In the genomic region with DNA sequence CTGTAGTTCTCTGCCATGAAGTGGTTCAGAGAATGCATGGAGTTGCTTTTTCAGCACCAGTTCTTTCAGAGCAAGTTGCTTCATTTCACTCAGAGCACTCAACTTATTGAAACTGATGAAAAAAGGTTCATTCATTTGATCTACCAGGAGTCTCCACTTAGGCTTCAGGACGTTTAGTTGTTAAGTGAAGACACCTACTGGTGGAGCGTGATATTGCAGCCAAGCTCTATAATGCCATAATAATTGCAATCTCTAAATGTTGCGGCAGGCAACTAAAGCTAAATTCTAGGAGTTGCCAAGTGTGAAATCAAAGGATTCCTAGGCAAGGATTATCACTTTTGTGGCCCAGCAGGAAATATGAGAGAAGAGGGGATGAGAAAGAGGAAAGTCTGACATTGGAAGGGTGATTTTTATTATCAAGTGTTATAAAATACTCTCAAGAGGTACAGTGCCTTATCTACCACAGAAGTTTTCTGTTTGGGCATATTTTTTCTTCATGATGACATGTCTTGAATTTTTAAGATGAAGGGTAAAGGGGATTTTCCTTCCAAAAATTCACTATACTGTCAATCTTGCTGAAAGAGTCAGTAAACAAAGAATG, we compare ENCODE assay signal across 9 cellular contexts.
A peak's percentile ranks its signal among the peaks of the same experiment; 100 is the strongest.
DNase-seq lines count a peak whose midpoint lies in the region; ATAC-seq, FAIRE-seq and TF ChIP-seq lines count a peak whose summit lies in the region.
"Had no signal": no experiment of that assay in that cellular context is flagged by ENCODE, and none has a peak within 500 bp of the region (broad histone marks: within the 10 kb centered on the region; RNA-seq: fewer than 3 reads in every experiment).

No MANE protein-coding gene starts in this region.

- TF ChIP-seq EP300 in stomach (IDR thresholded peaks at IDR 0.05) = no peak

- H3K36me3 ChIP-seq in BJ (ENCODE audit: control insufficient read depth, insufficient read depth, low read length) (no peaks in the 10 kb centered on the region), stomach (peaks cover 0 to 72% (median 52%) of the 10 kb centered on the region in 4 donors)

- ATAC-seq in foreskin keratinocyte = peak; percentile 41
- ATAC-seq: left colon had no signal

- H3K27ac ChIP-seq in foreskin keratinocyte (no peak overlapping the region), stomach (no peak overlapping the region)

- intact Hi-C loops in stomach (cut with DNase I; ENCODE audit: low total_unique reads) = no loop called here

- peaks cover 3 to 19% (median 10%) of the 10 kb centered on the region in 4 donors for H3K9me3 ChIP-seq in stomach

- H3K4me1 ChIP-seq in foreskin keratinocyte = no peaks in the 10 kb centered on the region
- H3K4me1 ChIP-seq in stomach = no peaks in the 10 kb centered on the region

- TF ChIP-seq CTCF in BJ (IDR thresholded peaks at IDR 0.05; ENCODE audit: insufficient read depth, low read depth, low read length) = peak; percentile 56
- TF ChIP-seq CTCF in foreskin keratinocyte (conservative IDR thresholded peaks at IDR 0.05) = peak; percentile 82
- peak in 3 of 7 experiments; percentile 4 to 51 (median 15) for TF ChIP-seq CTCF in stomach (IDR thresholded peaks at IDR 0.05)

- 38 to 54% (median 47%) methylated on average over 3 of the region's 3 CpGs for WGBS in stomach, 5 donors

- no peak for TF ChIP-seq POLR2A in GM12891 (IDR thresholded peaks at IDR 0.05; ENCODE audit: low read depth, low read length)
- TF ChIP-seq POLR2A in stomach (IDR thresholded peaks at IDR 0.05) = no peak

- DNase-seq in BJ (ENCODE audit: low read depth) = no peak
- DNase-seq in GM12891 (ENCODE audit: insufficient read length, low spot score) = no peak
- DNase-seq in T1000 (lab: John Stamatoyannopoulos, UW) = peak; percentile 12
- peak in 1 of 2 donors; percentile 41 for DNase-seq in foreskin keratinocyte
- peak; percentile 37 for DNase-seq in stomach
- DNase-seq in cerebellar nuclear complex (lab: John Stamatoyannopoulos, UW) = no peak
- DNase-seq in frontal cortex (ENCODE audit: low spot score in 2 of 2) = no peak
- no peak for DNase-seq in amniotic stem cell (lab: John Stamatoyannopoulos, UW)

- H3K4me3 ChIP-seq in BJ (ENCODE audit: low read depth, low read length) (no peak overlapping the region), stomach (no peak overlapping the region)

- CTCF ChIA-PET in BJ (lab: Yijun Ruan, JAX) = interaction anchor here (0.7 to 1.1 kb wide), 6 partner anchors 10 to 327 kb away, joined by 3 read pairs; no protein-coding TSS in a partner anchor

- FAIRE-seq in GM12891 (lab: Jason Lieb, UNC) (peak; percentile 55), frontal cortex (lab: Jason Lieb, UNC) (no peak)

- H3K27me3 ChIP-seq in BJ (ENCODE audit: control insufficient read depth, insufficient read depth, low read length) = no peaks in the 10 kb centered on the region
- no peaks in the 10 kb centered on the region for H3K27me3 ChIP-seq in foreskin keratinocyte
- H3K27me3 ChIP-seq in stomach = no peaks in the 10 kb centered on the region

- POLR2A ChIA-PET in BJ (lab: Charles Lee) = no interaction called here

TF ChIP-seq in GM12891, 5 proteins besides CTCF, POLR2A, EP300 and RAD21:
- no peak for TF ChIP-seq POU2F2 (IDR thresholded peaks at IDR 0.05; ENCODE audit: low read depth, low read length)
- no peak for TF ChIP-seq SPI1 (IDR thresholded peaks at IDR 0.05; ENCODE audit: low read depth, low read length)
- no peak for TF ChIP-seq TAF1 (IDR thresholded peaks at IDR 0.05; ENCODE audit: low read depth, low read length)
- no peak for TF ChIP-seq POLR2AphosphoS5 (IDR thresholded peaks at IDR 0.05; ENCODE audit: low read depth, low read length)
- TF ChIP-seq PAX5 (IDR thresholded peaks at IDR 0.05; ENCODE audit: insufficient read depth, low read length, severe bottlenecking) = no peak

Comparison
In these comparisons a context has a peak if more than half of its experiments do, and no peak if none do; other contexts are left out.
1. DNase-seq: peak in T1000 (single experiment) and stomach (single experiment); none in BJ (single experiment), GM12891 (single experiment), cerebellar nuclear complex (0 of 2), frontal cortex (0 of 2) and amniotic stem cell (single experiment).